Comparison of ENCODE assay signal across 11 cellular contexts in genomic region chr3:190721330-190721729, GRCh38.
DNase-seq lines count a peak whose midpoint lies in the region; ATAC-seq lines count a peak whose summit lies in the region.
"Had no signal": no experiment of that assay in that cellular context is flagged by ENCODE, and none has a peak within 500 bp of the region (broad histone marks: within the 10 kb centered on the region; RNA-seq: fewer than 3 reads in every experiment).

No MANE protein-coding gene starts in this region.

- no peaks in the 10 kb centered on the region for H3K4me1 ChIP-seq in Karpas-422 (ENCODE audit: low read length)

- H2AFZ ChIP-seq in Karpas-422 (ENCODE audit: low read length): no peak overlapping the region

- H3K79me2 ChIP-seq in Karpas-422 (ENCODE audit: low read length): no peaks in the 10 kb centered on the region

- H3K36me3 ChIP-seq in Karpas-422 (ENCODE audit: insufficient read depth, low read length): no peaks in the 10 kb centered on the region

- H3K27ac ChIP-seq in Karpas-422 (ENCODE audit: low read length): no peak overlapping the region
- H3K27ac ChIP-seq: KMS-11 had no signal

- H3K4me2 ChIP-seq in Karpas-422 (ENCODE audit: low read depth, low read length, poor library complexity, severe bottlenecking): no peak overlapping the region
- H3K4me2 ChIP-seq: KMS-11 had no signal

- H3K9me3 ChIP-seq in Karpas-422 (ENCODE audit: low read length): peaks cover 18% of the 10 kb centered on the region

- no peaks in the 10 kb centered on the region for H4K20me1 ChIP-seq in Karpas-422 (ENCODE audit: insufficient read depth, low read depth, low read length)

- DNase-seq in DMS79 (lab: John Stamatoyannopoulos, UW) (peak; percentile 53), NCI-H510A treated with DMSO at 0.1 percent for 48 hours (lab: John Stamatoyannopoulos, UW) (peak; percentile 93), putamen (ENCODE audit: low spot score) (no peak), KG1 (lab: John Stamatoyannopoulos, UW) (no peak), NCI-H2171 treated with DMSO at 0.1 percent for 48 hours (lab: John Stamatoyannopoulos, UW) (no peak), Karpas-422 (no peak)
- DNase-seq: activated CD4-positive, alpha-beta memory T cell treated with anti-CD3 and anti-CD28 coated beads for 36 hours; glutamatergic neuron had no signal

- no peak overlapping the region for H3K4me3 ChIP-seq in Karpas-422 (ENCODE audit: low read length)

- ATAC-seq in GM19455 (IDR thresholded peaks at IDR 0.05; ENCODE audit: unreplicated experiment) (peak; percentile 68), HG03064 (IDR thresholded peaks at IDR 0.05; ENCODE audit: low read depth, unreplicated experiment) (peak; percentile 91)

- no peaks in the 10 kb centered on the region for H3K9me2 ChIP-seq in Karpas-422 (replicated peaks; ENCODE audit: insufficient read depth, low read length)

- no peak overlapping the region for H3K9ac ChIP-seq in Karpas-422 (ENCODE audit: low read length)
- H3K9ac ChIP-seq: KMS-11 had no signal

- no peaks in the 10 kb centered on the region for H3K27me3 ChIP-seq in Karpas-422 (ENCODE audit: low read length)

Comparison
In these comparisons a context has a peak if more than half of its experiments do, and no peak if none do; other contexts are left out.
1. DNase-seq: peak in DMS79 (single experiment) and NCI-H510A treated with DMSO at 0.1 percent for 48 hours (single experiment); none in putamen (single experiment), KG1 (single experiment), NCI-H2171 treated with DMSO at 0.1 percent for 48 hours (single experiment) and Karpas-422 (single experiment).